8 cellular contexts compared by ENCODE assay signal in genomic region chr9:127785023-127785932, GRCh38. TPM values are rescaled to one million over a fixed set of nuclear protein-coding genes. Genes with fewer than 3 reads are reported as not detected.
DNase-seq lines count a peak whose midpoint lies in the region; ATAC-seq and TF ChIP-seq lines count a peak whose summit lies in the region.

No MANE protein-coding gene starts in this region.

- no peaks in the 10 kb centered on the region for H3K27me3 ChIP-seq in kidney epithelial cell (ENCODE audit: control insufficient read depth, insufficient read depth, low read length)

- peak overlapping the region; percentile 61 for H3K4me3 ChIP-seq in kidney epithelial cell (ENCODE audit: low read depth, low read length)

- TF ChIP-seq CTCF in AG09319 (IDR thresholded peaks at IDR 0.05; ENCODE audit: low read depth, low read length) (peak; percentile 73), kidney epithelial cell (IDR thresholded peaks at IDR 0.05; ENCODE audit: insufficient read depth, low read length, poor library complexity, severe bottlenecking) (peak; percentile 88)

- ATAC-seq in GM18907 (IDR thresholded peaks at IDR 0.05; ENCODE audit: unreplicated experiment) (peak; percentile 46), HG03159 (IDR thresholded peaks at IDR 0.05; ENCODE audit: unreplicated experiment) (peak; percentile 34)

- no peak for DNase-seq in AG09319 (ENCODE audit: extremely low read depth, low read depth)
- DNase-seq in NCI-H446 (lab: John Stamatoyannopoulos, UW) = peak; percentile 37 to 68
- peak; percentile 87 for DNase-seq in activated CD4-positive, alpha-beta T cell treated with anti-CD3 and anti-CD28 coated beads for 1 hour
- peak; percentile 80 for DNase-seq in cerebellar cortex (ENCODE audit: low spot score)
- no peak for DNase-seq in kidney epithelial cell (ENCODE audit: low read depth)
- DNase-seq in stimulated activated CD4-positive, alpha-beta T cell treated with anti-CD3 and anti-CD28 coated beads, Interleukin-1b, Interleukin-23, amount 100 ng/mL, for 1 hour (ENCODE audit: low read depth in 2 of 2) = peak; percentile 80 to 87

- peaks cover 7% of the 10 kb centered on the region for H3K36me3 ChIP-seq in kidney epithelial cell (ENCODE audit: control insufficient read depth, insufficient read depth, low read length)

RNA-seq across cellular contexts. Expression of gene CDK9, which starts 0.6 kb away (rescaled TPM):
- 38.5 and 47.3 TPM in 2 replicates for total RNA-seq in kidney epithelial cell

RNA-seq across cellular contexts. Expression of gene SH2D3C, which starts 6.8 kb away (rescaled TPM):
- 0.17 and 0.27 TPM in 2 replicates for total RNA-seq in kidney epithelial cell

RNA-seq across cellular contexts. Expression of gene FPGS, which starts 17.4 kb away (rescaled TPM):
- 92.5 and 131 TPM in 2 replicates for total RNA-seq in kidney epithelial cell

RNA-seq across cellular contexts. Expression of gene TOR2A, which starts 50.2 kb away (rescaled TPM):
- 13.3 and 13.4 TPM in 2 replicates for total RNA-seq in kidney epithelial cell

Comparison
In these comparisons a context has a peak if more than half of its experiments do, and no peak if none do; other contexts are left out.
1. DNase-seq: peak in NCI-H446 (2 of 2), activated CD4-positive, alpha-beta T cell treated with anti-CD3 and anti-CD28 coated beads for 1 hour (single experiment), cerebellar cortex (single experiment) and stimulated activated CD4-positive, alpha-beta T cell treated with anti-CD3 and anti-CD28 coated beads, Interleukin-1b, Interleukin-23, amount 100 ng/mL, for 1 hour (2 of 2); none in AG09319 (single experiment) and kidney epithelial cell (single experiment).